In genomic region chr5:139403787-139404483, GRCh38 we compare ENCODE assay signal across 8 cellular contexts. TPM values are rescaled to one million over a fixed set of nuclear protein-coding genes. Genes with fewer than 3 reads are reported as not detected.
A peak's percentile ranks its signal among the peaks of the same experiment; 100 is the strongest.
DNase-seq lines count a peak whose midpoint lies in the region; ATAC-seq and TF ChIP-seq lines count a peak whose summit lies in the region.

A gene with protein sequence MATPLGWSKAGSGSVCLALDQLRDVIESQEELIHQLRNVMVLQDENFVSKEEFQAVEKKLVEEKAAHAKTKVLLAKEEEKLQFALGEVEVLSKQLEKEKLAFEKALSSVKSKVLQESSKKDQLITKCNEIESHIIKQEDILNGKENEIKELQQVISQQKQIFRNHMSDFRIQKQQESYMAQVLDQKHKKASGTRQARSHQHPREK (minus strand): TSS chr5:139404089. CDS start chr5:139404060, 29 bp downstream.

- peak within 1 kb of the TSS; percentile 97 for H3K27ac Mint-ChIP-seq in Caco-2 (ENCODE audit: unreplicated experiment)

- H3K9ac ChIP-seq in endocrine pancreas (ENCODE audit: control insufficient read depth, insufficient read depth, low read length) = peak within 1 kb of the TSS; percentile 73
- H3K9ac ChIP-seq in mesendoderm (ENCODE audit: low read length) = peak within 1 kb of the TSS; percentile 83

- H3K27me3 Mint-ChIP-seq in Caco-2 (ENCODE audit: insufficient read depth, unreplicated experiment) = no peaks in the 10 kb centered on the region

- no TSS peak for BruUV-seq in Caco-2 (replicated peaks; lab: Mats Ljungman, UMichigan)

- DNase-seq in Caco-2 (peak; percentile 97), HUDEP-2 (lab: John Stamatoyannopoulos, UW; ENCODE audit: unreplicated experiment in 76 of 76) (peak; percentile 30 to 97 (median 90)), NOMO-1 treated with dmso at 0.1 percent for 144 hours (lab: John Stamatoyannopoulos, UW; ENCODE audit: unreplicated experiment) (peak; percentile 97), mesendoderm (peak; percentile 99)
- DNase-seq in activated CD8-positive, alpha-beta memory T cell treated with anti-CD3 and anti-CD28 coated beads, Interleukin-2, amount 50 U/mL, for 1 hour (ENCODE audit: extremely low read depth) = peak; percentile 93
- DNase-seq in stimulated activated CD8-positive, alpha-beta memory T cell treated with anti-CD3 and anti-CD28 coated beads, Interleukin-12 subunit alpha, Interleukin-12 subunit beta, amount 100 ng/mL, for 4 hours (ENCODE audit: low read depth) = peak; percentile 96

- peak within 1 kb of the TSS; percentile 72 for H3K18ac ChIP-seq in mesendoderm (ENCODE audit: low read length)

- H3K4me3 Mint-ChIP-seq in Caco-2 (ENCODE audit: unreplicated experiment) = peak within 1 kb of the TSS; percentile 90

- CTCF ChIA-PET in Caco-2 (lab: Charles Lee) = interaction anchor here (0.6 to 1.3 kb wide), 4 partner anchors 8 to 19 kb away, joined by 3 to 7 read pairs (median 4); no protein-coding TSS in a partner anchor

- H3K9me3 ChIP-seq in Caco-2 = no peaks in the 10 kb centered on the region
- H3K9me3 ChIP-seq in endocrine pancreas (ENCODE audit: control insufficient read depth, low read length) = no peaks in the 10 kb centered on the region

- H4K8ac ChIP-seq in mesendoderm (ENCODE audit: low read depth, low read length) = peak within 1 kb of the TSS; percentile 59

- H3K4me1 ChIP-seq in Caco-2 (0 out of 2 replicates have a peak, but pooled peaks cover 4% of the 10 kb centered on the region), endocrine pancreas (ENCODE audit: control insufficient read depth, insufficient read depth, low read length) (peaks cover 6% of the 10 kb centered on the region), mesendoderm (ENCODE audit: control insufficient read depth, low read depth, low read length) (peaks cover 2% of the 10 kb centered on the region)

- WGBS in mesendoderm (ENCODE audit: extremely low coverage, insufficient coverage, low lambda C conversion rate) = no CpG with 5 or more reads among the region's 41 CpGs

- H3K4ac ChIP-seq in mesendoderm (ENCODE audit: low read depth, low read length) = no peak within 1 kb of the TSS

- peak within 1 kb of the TSS; percentile 96 for H3K4me2 ChIP-seq in mesendoderm (ENCODE audit: low read length)

- peak; percentile 84 for ATAC-seq in GM21390 (IDR thresholded peaks at IDR 0.05; ENCODE audit: unreplicated experiment)

- peak within 1 kb of the TSS; percentile 93 for H3K56ac ChIP-seq in mesendoderm (ENCODE audit: low read length)

- no peak within 1 kb of the TSS for H2AK5ac ChIP-seq in mesendoderm (ENCODE audit: low read length)

- peak within 1 kb of the TSS; percentile 87 for H2BK5ac ChIP-seq in mesendoderm (ENCODE audit: low read length)

- H3K79me1 ChIP-seq in mesendoderm (ENCODE audit: low read length) = no peaks in the 10 kb centered on the region

- no peaks in the 10 kb centered on the region for H3K27me3 ChIP-seq in Caco-2 (replicated peaks; ENCODE audit: control insufficient read depth, insufficient read depth, low read length)
- H3K27me3 ChIP-seq in endocrine pancreas (ENCODE audit: control insufficient read depth, insufficient read depth, low read length) = no peaks in the 10 kb centered on the region
- no peaks in the 10 kb centered on the region for H3K27me3 ChIP-seq in mesendoderm (ENCODE audit: insufficient read depth, low read length, poor library complexity)

- peaks cover 13% of the 10 kb centered on the region for H3K4me1 Mint-ChIP-seq in Caco-2 (ENCODE audit: low read depth, unreplicated experiment)

- no peak within 1 kb of the TSS for H3K23ac ChIP-seq in mesendoderm (ENCODE audit: low read length)

- POLR2A ChIA-PET in Caco-2 (lab: Charles Lee) = interaction anchor here (0.6 to 1.3 kb wide), 6 partner anchors 10 to 1651 kb away, joined by 3 to 10 read pairs (median 3); partner anchors contain the start of genes DNAJC18 and MATR3

- H2BK15ac ChIP-seq in mesendoderm (replicated peaks; ENCODE audit: low read depth) = no peak within 1 kb of the TSS

- no peak for TF ChIP-seq CTCF in Caco-2 (IDR thresholded peaks at IDR 0.05; ENCODE audit: insufficient read depth in 1 of 2, low read depth in 1 of 2, low read length in 1 of 2, severe bottlenecking in 1 of 2, unreplicated experiment in 1 of 2)

- H4K5ac ChIP-seq in mesendoderm (ENCODE audit: low read length) = no peak within 1 kb of the TSS

- H3K36me3 ChIP-seq in Caco-2 (ENCODE audit: control insufficient read depth, insufficient read depth, low read length) (no peaks in the 10 kb centered on the region), endocrine pancreas (ENCODE audit: control insufficient read depth, insufficient read depth, low read length) (no peaks in the 10 kb centered on the region), mesendoderm (ENCODE audit: control insufficient read depth, insufficient read depth, low read length) (no peaks in the 10 kb centered on the region)

- H3K27ac ChIP-seq in mesendoderm (ENCODE audit: low read depth, low read length) = peak within 1 kb of the TSS; percentile 95

- H3K79me2 ChIP-seq in mesendoderm (ENCODE audit: control insufficient read depth, insufficient read depth, low read length) = no peaks in the 10 kb centered on the region

- no peaks in the 10 kb centered on the region for H3K9me3 Mint-ChIP-seq in Caco-2 (ENCODE audit: unreplicated experiment)

- peaks cover 19% of the 10 kb centered on the region for H3K36me3 Mint-ChIP-seq in Caco-2 (ENCODE audit: insufficient read depth, unreplicated experiment)

- intact Hi-C loops in Caco-2 (cut with micrococcal nuclease; ENCODE audit: unreplicated experiment) = loop anchor here (1.0 kb wide), 4 partner anchors 11 to 206 kb away; partner anchors contain the start of genes DNAJC18, SIL1 and UBE2D2

- H3K4me3 ChIP-seq in Caco-2 (ENCODE audit: low read depth, low read length) (peak within 1 kb of the TSS; percentile 57), endocrine pancreas (ENCODE audit: control insufficient read depth, insufficient read depth, low read length) (peak within 1 kb of the TSS; percentile 82), mesendoderm (ENCODE audit: low read length) (peak within 1 kb of the TSS; percentile 65)

- H2BK120ac ChIP-seq in mesendoderm (ENCODE audit: low read depth, low read length) = no peak within 1 kb of the TSS

RNA-seq across cellular contexts. Expression of the gene that starts here (rescaled TPM):
- total RNA-seq in Caco-2 (2022) = 10.1 and 10.2 TPM in 2 replicates
- 10.0 TPM for polyA plus RNA-seq in mesendoderm (2013, experiment 1 of 2)
- polyA plus RNA-seq in mesendoderm (2013, experiment 2 of 2) = 10.5 TPM

Comparison
In these comparisons a context has a peak if more than half of its experiments do, and no peak if none do; other contexts are left out.
1. Peak in every context shown above with its lines: DNase-seq, ATAC-seq, H3K4me3 ChIP-seq and H3K27ac ChIP-seq.